Comparison of ENCODE assay signal across 18 cellular contexts in genomic region chr5:180202939-180203573, GRCh38. TPM values are rescaled to one million over a fixed set of nuclear protein-coding genes. Genes with fewer than 3 reads are reported as not detected.
DNase-seq lines count a peak whose midpoint lies in the region; ATAC-seq and TF ChIP-seq lines count a peak whose summit lies in the region.
"Had no signal": no experiment of that assay in that cellular context is flagged by ENCODE, and none has a peak within 500 bp of the region (broad histone marks: within the 10 kb centered on the region; RNA-seq: fewer than 3 reads in every experiment).

No MANE protein-coding gene starts in this region.

- no peak overlapping the region for H3K4me3 ChIP-seq in fibroblast of mammary gland (ENCODE audit: control insufficient read depth, low read depth, low read length)
- no peak overlapping the region for H3K4me3 ChIP-seq in upper lobe of right lung
- H3K4me3 ChIP-seq in coronary artery: no peak overlapping the region
- H3K4me3 ChIP-seq: BLaER1 had no signal

- peak; percentile 6 for DNase-seq in NCI-H2171 treated with DMSO at 0.1 percent for 48 hours (lab: John Stamatoyannopoulos, UW)
- no peak for DNase-seq in NCI-H2171 (lab: John Stamatoyannopoulos, UW)
- DNase-seq in activated naive CD4-positive, alpha-beta T cell treated with anti-CD3 and anti-CD28 coated beads, Interleukin-2, amount 50 U/mL, for 72 hours (ENCODE audit: low spot score in 2 of 2): no peak
- no peak for DNase-seq in activated naive CD4-positive, alpha-beta T cell (lab: John Stamatoyannopoulos, UW)
- DNase-seq in fibroblast of mammary gland (ENCODE audit: low read depth): peak; percentile 8
- peak; percentile 28 for DNase-seq in upper lobe of right lung
- DNase-seq in coronary artery (ENCODE audit: low spot score): no peak
- DNase-seq in activated CD4-positive, alpha-beta memory T cell treated with anti-CD3 and anti-CD28 coated beads, Interleukin-2, amount 10 ng/mL, durations not matched to agents 7 days and 5 days: no peak
- DNase-seq: AML-193; Caco-2; CD8-positive, alpha-beta memory T cell; DND-41; GDM1; GOT3; H9 had no signal

- H3K9me3 ChIP-seq in upper lobe of right lung: no peaks in the 10 kb centered on the region
- H3K9me3 ChIP-seq: BLaER1, Caco-2 had no signal

- peaks cover 23% of the 10 kb centered on the region for H3K27me3 ChIP-seq in upper lobe of right lung

- peaks cover 10% of the 10 kb centered on the region for H3K4me1 Mint-ChIP-seq in activated CD4-positive, alpha-beta memory T cell treated with anti-CD3 and anti-CD28 coated beads, Interleukin-2, amount 10 ng/mL, durations not matched to agents 7 days and 5 days

- H3K27ac ChIP-seq in upper lobe of right lung: no peak overlapping the region
- no peak overlapping the region for H3K27ac ChIP-seq in coronary artery
- H3K27ac ChIP-seq: 22Rv1, BLaER1 had no signal

- H3K36me3 Mint-ChIP-seq in activated naive CD4-positive, alpha-beta T cell treated with anti-CD3 and anti-CD28 coated beads, Interleukin-2, amount 50 U/mL, for 72 hours: peaks cover 0 to under 1% of the 10 kb centered on the region in 2 donors
- peaks cover under 1% of the 10 kb centered on the region for H3K36me3 Mint-ChIP-seq in activated CD4-positive, alpha-beta memory T cell treated with anti-CD3 and anti-CD28 coated beads, Interleukin-2, amount 10 ng/mL, durations not matched to agents 7 days and 5 days (ENCODE audit: low read depth)
- H3K36me3 Mint-ChIP-seq: CD8-positive, alpha-beta memory T cell had no signal

- no peak overlapping the region for H3K27ac Mint-ChIP-seq in activated naive CD4-positive, alpha-beta T cell treated with anti-CD3 and anti-CD28 coated beads, Interleukin-2, amount 50 U/mL, for 72 hours
- no peak overlapping the region for H3K27ac Mint-ChIP-seq in activated CD4-positive, alpha-beta memory T cell treated with anti-CD3 and anti-CD28 coated beads, Interleukin-2, amount 10 ng/mL, durations not matched to agents 7 days and 5 days
- H3K27ac Mint-ChIP-seq: H9 had no signal

- TF ChIP-seq CTCF in fibroblast of mammary gland (conservative IDR thresholded peaks at IDR 0.05; ENCODE audit: control insufficient read depth, insufficient read depth, low read depth, low read length) (no peak), upper lobe of right lung (IDR thresholded peaks at IDR 0.05) (no peak), coronary artery (IDR thresholded peaks at IDR 0.05) (no peak)

- no peaks in the 10 kb centered on the region for H3K9me3 Mint-ChIP-seq in activated naive CD4-positive, alpha-beta T cell treated with anti-CD3 and anti-CD28 coated beads, Interleukin-2, amount 50 U/mL, for 72 hours
- no peaks in the 10 kb centered on the region for H3K9me3 Mint-ChIP-seq in activated CD4-positive, alpha-beta memory T cell treated with anti-CD3 and anti-CD28 coated beads, Interleukin-2, amount 10 ng/mL, durations not matched to agents 7 days and 5 days

- no peak overlapping the region for H3K4me3 Mint-ChIP-seq in activated CD4-positive, alpha-beta memory T cell treated with anti-CD3 and anti-CD28 coated beads, Interleukin-2, amount 10 ng/mL, durations not matched to agents 7 days and 5 days
- H3K4me3 Mint-ChIP-seq: CD8-positive, alpha-beta memory T cell; H9 had no signal

- POLR2A ChIA-PET in activated CD4-positive, alpha-beta memory T cell treated with anti-CD3 and anti-CD28 coated beads, Interleukin-2, amount 10 ng/mL, durations not matched to agents 7 days and 5 days (lab: Charles Lee): no interaction called here

- no peaks in the 10 kb centered on the region for H3K36me3 ChIP-seq in upper lobe of right lung
- H3K36me3 ChIP-seq: BLaER1 had no signal

- peak; percentile 32 to 60 for ATAC-seq in activated naive CD4-positive, alpha-beta T cell treated with anti-CD3 and anti-CD28 coated beads, Interleukin-2, amount 50 U/mL, for 72 hours
- no peak for ATAC-seq in upper lobe of right lung

- intact Hi-C loops in upper lobe of right lung (cut with DNase I): no loop called here

- H3K4me1 ChIP-seq in upper lobe of right lung: no peaks in the 10 kb centered on the region

- peaks cover 14% of the 10 kb centered on the region for H3K27me3 Mint-ChIP-seq in activated CD4-positive, alpha-beta memory T cell treated with anti-CD3 and anti-CD28 coated beads, Interleukin-2, amount 10 ng/mL, durations not matched to agents 7 days and 5 days

- CTCF ChIA-PET in activated CD4-positive, alpha-beta memory T cell treated with anti-CD3 and anti-CD28 coated beads, Interleukin-2, amount 10 ng/mL, durations not matched to agents 7 days and 5 days (lab: Charles Lee): interaction anchor here (1.0 kb wide), 1 partner anchor 485 kb away, joined by 4 read pairs; no protein-coding TSS in a partner anchor

RNA-seq across cellular contexts. Expression of gene RASGEF1C, which starts 6.0 kb away (rescaled TPM):
- not detected for total RNA-seq in activated naive CD4-positive, alpha-beta T cell treated with anti-CD3 and anti-CD28 coated beads, Interleukin-2, amount 50 U/mL, for 72 hours
- not detected for total RNA-seq in upper lobe of right lung
- not detected for total RNA-seq in activated CD4-positive, alpha-beta memory T cell treated with anti-CD3 and anti-CD28 coated beads, Interleukin-2, amount 10 ng/mL, durations not matched to agents 7 days and 5 days
- total RNA-seq: A673; Caco-2; CD8-positive, alpha-beta memory T cell had no signal

Comparison
In these comparisons a context has a peak if more than half of its experiments do, and no peak if none do; other contexts are left out.
1. DNase-seq: peak in NCI-H2171 treated with DMSO at 0.1 percent for 48 hours (single experiment), fibroblast of mammary gland (single experiment) and upper lobe of right lung (single experiment); none in NCI-H2171 (single experiment), activated naive CD4-positive, alpha-beta T cell treated with anti-CD3 and anti-CD28 coated beads, Interleukin-2, amount 50 U/mL, for 72 hours (0 of 2), activated naive CD4-positive, alpha-beta T cell (0 of 4), coronary artery (single experiment) and activated CD4-positive, alpha-beta memory T cell treated with anti-CD3 and anti-CD28 coated beads, Interleukin-2, amount 10 ng/mL, durations not matched to agents 7 days and 5 days (single experiment).